Comparison of ENCODE assay signal across 23 cellular contexts in the genomic region with DNA sequence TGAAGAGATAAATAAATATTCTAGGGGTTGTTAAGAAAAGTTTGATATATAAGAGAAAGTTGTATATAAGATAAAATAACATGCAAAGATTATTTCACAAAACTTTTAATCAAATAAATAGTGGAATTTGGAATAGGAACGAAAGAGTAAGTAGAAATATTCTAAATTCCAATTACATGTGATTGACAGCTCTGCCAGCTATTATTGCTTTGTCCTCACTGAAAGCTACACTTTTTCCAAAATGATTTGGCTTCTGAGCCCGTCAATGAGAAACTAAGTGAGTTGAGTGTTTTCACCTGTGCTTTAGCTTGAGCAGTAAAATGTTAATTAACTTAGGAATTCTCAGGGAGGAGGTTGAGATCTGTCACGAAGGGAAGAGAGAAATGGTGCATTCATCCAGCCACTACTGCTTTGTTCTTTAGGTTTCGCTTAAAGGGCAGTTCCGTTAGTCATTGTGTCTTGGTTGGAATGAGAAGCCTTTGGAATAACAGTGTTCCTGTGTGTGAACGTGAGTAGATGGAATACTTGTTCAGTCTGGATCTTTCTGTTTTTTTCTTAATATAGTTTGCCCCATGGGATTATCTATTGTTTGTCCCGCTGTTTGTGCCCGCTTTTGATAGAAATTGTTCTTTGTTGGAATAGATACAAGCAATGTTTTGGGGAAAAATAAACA.
DNase-seq lines count a peak whose midpoint lies in the region; ATAC-seq and TF ChIP-seq lines count a peak whose summit lies in the region.
"Had no signal": no experiment of that assay in that cellular context is flagged by ENCODE, and none has a peak within 500 bp of the region (broad histone marks: within the 10 kb centered on the region; RNA-seq: fewer than 3 reads in every experiment).

No MANE protein-coding gene starts in this region.

- no peak overlapping the region for H3K4me3 ChIP-seq in endodermal cell (ENCODE audit: low read length)
- H3K4me3 ChIP-seq: BLaER1 treated with 17β-estradiol and CSF1 and Interleukin-3, amounts not matched to agents 10 nM and 100 nM; MG63; SK-N-MC had no signal

- no peaks in the 10 kb centered on the region for H3K4me1 ChIP-seq in endodermal cell (ENCODE audit: control insufficient read depth, insufficient read depth, low read length)

- no peak overlapping the region for H3K9ac ChIP-seq in endodermal cell (ENCODE audit: extremely low read depth, low read length, poor library complexity, severe bottlenecking)
- H3K9ac ChIP-seq: BLaER1 treated with 17β-estradiol and CSF1 and Interleukin-3, amounts not matched to agents 10 nM and 100 nM had no signal

- WGBS in endodermal cell (ENCODE audit: insufficient coverage in 1 of 2, insufficient read length in 1 of 2), 2 experiments = 75 to 80% methylated on average over 7 of the region's 8 CpGs

- H3K9me3 ChIP-seq in endodermal cell (ENCODE audit: control insufficient read depth, low read length) = no peaks in the 10 kb centered on the region
- H3K9me3 ChIP-seq: BLaER1 treated with 17β-estradiol and CSF1 and Interleukin-3, amounts not matched to agents 10 nM and 100 nM; MG63 had no signal

- H3K9me3 Mint-ChIP-seq in stimulated activated naive B cell treated with anti-CD40 and anti-IgM and Interleukin-4, amounts not matched to agents 10 μg/mL and 1 μg/mL and 100 μg/mL, for 72 hours = no peaks in the 10 kb centered on the region
- no peaks in the 10 kb centered on the region for H3K9me3 Mint-ChIP-seq in endodermal cell
- H3K9me3 Mint-ChIP-seq: CD8-positive, alpha-beta T cell had no signal

- DNase-seq in M059J (ENCODE audit: low read depth) (peak; percentile 7), caudate nucleus (lab: John Stamatoyannopoulos, UW) (no peak), hepatic stellate cell (ENCODE audit: low spot score) (no peak), T-helper 2 cell (no peak), endodermal cell (no peak)
- no peak for DNase-seq in stimulated activated naive B cell treated with anti-CD40 and anti-IgM and Interleukin-4, amounts not matched to agents 10 μg/mL and 1 μg/mL and 100 μg/mL, for 72 hours
- DNase-seq: CD8-positive, alpha-beta T cell; DMS79; H7; IMR-90; Karpas-422; MG63; NCI-H1048; NCI-H2081; NCI-H510A; NCI-H774; OCI-M1; Right ventricle myocardium superior had no signal

- no peak overlapping the region for H3K4me3 Mint-ChIP-seq in stimulated activated naive B cell treated with anti-CD40 and anti-IgM and Interleukin-4, amounts not matched to agents 10 μg/mL and 1 μg/mL and 100 μg/mL, for 72 hours
- no peak overlapping the region for H3K4me3 Mint-ChIP-seq in endodermal cell
- H3K4me3 Mint-ChIP-seq: CD8-positive, alpha-beta T cell had no signal

- peaks cover 12 to 33% of the 10 kb centered on the region in 2 donors for H3K36me3 Mint-ChIP-seq in stimulated activated naive B cell treated with anti-CD40 and anti-IgM and Interleukin-4, amounts not matched to agents 10 μg/mL and 1 μg/mL and 100 μg/mL, for 72 hours
- H3K36me3 Mint-ChIP-seq in endodermal cell (ENCODE audit: low read depth) = no peaks in the 10 kb centered on the region

- no peaks in the 10 kb centered on the region for H3K36me3 ChIP-seq in endodermal cell (ENCODE audit: control insufficient read depth, insufficient read depth, low read length)
- H3K36me3 ChIP-seq: BLaER1 treated with 17β-estradiol and CSF1 and Interleukin-3, amounts not matched to agents 10 nM and 100 nM; MG63 had no signal

- H3K27ac ChIP-seq in caudate nucleus (ENCODE audit: low read depth, low read length) = peak overlapping the region; percentile 75
- H3K27ac ChIP-seq in layer of hippocampus (ENCODE audit: low read depth, low read length) = peak overlapping the region; percentile 79
- no peak overlapping the region for H3K27ac ChIP-seq in endodermal cell (ENCODE audit: low read depth, low read length)
- H3K27ac ChIP-seq: BLaER1 treated with 17β-estradiol and CSF1 and Interleukin-3, amounts not matched to agents 10 nM and 100 nM; HL-60; SK-N-MC had no signal

- H3K27me3 ChIP-seq in layer of hippocampus (ENCODE audit: control insufficient read depth, insufficient read depth, low read length) (no peaks in the 10 kb centered on the region), endodermal cell (ENCODE audit: control insufficient read depth, insufficient read depth, low read length, poor library complexity, severe bottlenecking) (no peaks in the 10 kb centered on the region)
- H3K27me3 ChIP-seq: BLaER1 treated with 17β-estradiol and CSF1 and Interleukin-3, amounts not matched to agents 10 nM and 100 nM; MG63 had no signal

- H3K27ac Mint-ChIP-seq in stimulated activated naive B cell treated with anti-CD40 and anti-IgM and Interleukin-4, amounts not matched to agents 10 μg/mL and 1 μg/mL and 100 μg/mL, for 72 hours = peak overlapping the region; percentile 56
- H3K27ac Mint-ChIP-seq in endodermal cell = no peak overlapping the region
- H3K27ac Mint-ChIP-seq: CD8-positive, alpha-beta T cell had no signal

- no peak for ATAC-seq in stimulated activated naive B cell treated with anti-CD40 and anti-IgM and Interleukin-4, amounts not matched to agents 10 μg/mL and 1 μg/mL and 100 μg/mL, for 72 hours (replicated peaks)
- no peak for ATAC-seq in HG03095 (IDR thresholded peaks at IDR 0.05; ENCODE audit: unreplicated experiment)
- ATAC-seq: CD8-positive, alpha-beta T cell had no signal

- no peak for TF ChIP-seq CTCF in endodermal cell (conservative IDR thresholded peaks at IDR 0.05)

- H3K27me3 Mint-ChIP-seq in stimulated activated naive B cell treated with anti-CD40 and anti-IgM and Interleukin-4, amounts not matched to agents 10 μg/mL and 1 μg/mL and 100 μg/mL, for 72 hours = no peaks in the 10 kb centered on the region
- H3K27me3 Mint-ChIP-seq in endodermal cell (ENCODE audit: insufficient read depth) = no peaks in the 10 kb centered on the region

- peaks cover 4 to 6% of the 10 kb centered on the region in 2 donors for H3K4me1 Mint-ChIP-seq in stimulated activated naive B cell treated with anti-CD40 and anti-IgM and Interleukin-4, amounts not matched to agents 10 μg/mL and 1 μg/mL and 100 μg/mL, for 72 hours
- H3K4me1 Mint-ChIP-seq in endodermal cell = peaks cover 4% of the 10 kb centered on the region
